ENCODE assay signal across 1 cellular context in genomic region chr11:71929491-71929890, GRCh38.
A peak's percentile ranks its signal among the peaks of the same experiment; 100 is the strongest.
TF ChIP-seq lines count a peak whose summit lies in the region.

No MANE protein-coding gene starts in this region.

TF ChIP-seq in GM12878, 131 proteins besides CTCF, POLR2A, EP300 and RAD21:
- no peak for TF ChIP-seq TAF1 (IDR thresholded peaks at IDR 0.05; ENCODE audit: borderline replicate concordance, low read depth, low read length)
- 0 out of 2 replicates have a peak, but pooled peaks have one; percentile 79 for TF ChIP-seq ZNF24 (IDR thresholded peaks at IDR 0.05)
